ENCODE assay signal across 8 cellular contexts in the genomic region with DNA sequence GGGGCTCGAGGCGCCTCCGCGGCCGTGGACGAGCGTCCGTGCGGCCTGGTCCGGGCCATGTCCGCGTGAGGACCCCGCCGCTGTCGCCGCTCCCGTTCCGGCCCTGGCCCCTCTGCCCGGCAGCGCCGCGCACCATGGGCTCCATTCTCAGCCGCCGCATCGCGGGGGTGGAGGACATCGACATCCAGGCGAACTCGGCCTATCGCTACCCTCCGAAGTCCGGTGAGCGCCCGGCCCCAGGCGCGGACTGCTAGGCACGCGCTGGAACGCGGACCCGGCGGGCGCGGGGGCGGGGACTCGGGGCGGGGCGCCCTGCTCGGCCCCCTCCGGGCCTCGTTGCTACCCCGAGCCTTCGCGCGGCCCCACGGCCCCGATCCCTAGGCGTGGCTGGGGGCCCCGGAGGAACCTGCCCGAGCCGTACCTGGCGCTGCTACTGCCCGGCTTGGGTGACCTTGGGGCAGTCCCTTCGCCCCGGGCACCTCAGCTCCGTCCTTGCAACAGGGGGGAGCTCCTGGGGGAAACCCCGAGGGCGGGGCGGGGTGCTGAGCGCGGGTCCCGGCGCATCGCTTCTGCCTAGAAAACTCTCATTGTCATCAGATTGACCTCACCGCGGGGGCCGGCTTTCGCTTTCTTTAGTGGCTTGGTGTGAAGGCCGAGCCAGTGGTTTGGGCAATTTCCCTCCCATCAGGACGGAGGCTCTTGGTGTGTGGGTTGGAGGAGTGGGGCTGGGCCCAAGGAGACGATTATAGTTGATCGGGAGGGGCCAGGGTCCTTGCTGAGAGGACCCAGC. TPM values are rescaled to one million over a fixed set of nuclear protein-coding genes. Genes with fewer than 3 reads are reported as not detected.
DNase-seq lines count a peak whose midpoint lies in the region; ATAC-seq, FAIRE-seq and TF ChIP-seq lines count a peak whose summit lies in the region.

No MANE protein-coding gene starts in this region.

- TF ChIP-seq CTCF in SU-DHL-6 (IDR thresholded peaks at IDR 0.05; ENCODE audit: insufficient read depth, low read length, poor library complexity, severe bottlenecking): no peak
- peak in 1 of 6 experiments; percentile 3 for TF ChIP-seq CTCF in adrenal gland (IDR thresholded peaks at IDR 0.05)

- no peaks in the 10 kb centered on the region for H3F3A ChIP-seq in SU-DHL-6 (ENCODE audit: insufficient read depth)

- H3K9ac ChIP-seq in SU-DHL-6 (ENCODE audit: low read length): peak overlapping the region; percentile 83

- H3K27me3 ChIP-seq in SU-DHL-6 (ENCODE audit: low read length): no peaks in the 10 kb centered on the region
- H3K27me3 ChIP-seq in adrenal gland: no peaks in the 10 kb centered on the region

- H3K9me3 ChIP-seq in SU-DHL-6 (ENCODE audit: insufficient read depth, low read length) (no peaks in the 10 kb centered on the region), adrenal gland (replicated peaks in 1 of 3) (no peaks in the 10 kb centered on the region)

- no peaks in the 10 kb centered on the region for H4K20me1 ChIP-seq in SU-DHL-6 (ENCODE audit: low read depth, low read length)

- intact Hi-C loops in adrenal gland (cut with DNase I): loop anchor here in 1 of 2 donors (5.0 kb wide), 1 partner anchor 57 kb away; no protein-coding TSS in a partner anchor
- intact Hi-C loops in sciatic nerve (cut with DNase I): no loop called here

- peak; percentile 89 for FAIRE-seq in GM19239 (lab: Jason Lieb, UNC)

- DNase-seq in Ammon's horn (ENCODE audit: low spot score) (peak; percentile 40), GM19239 (ENCODE audit: insufficient read length, low spot score) (peak; percentile 65), adrenal gland (peak; percentile 75 to 93 (median 83)), hepatic stellate cell (ENCODE audit: low spot score) (peak; percentile 71), sciatic nerve (ENCODE audit: low spot score) (peak; percentile 83), inferior parietal cortex (ENCODE audit: extremely low spot score) (no peak)

- H3K4me2 ChIP-seq in SU-DHL-6 (ENCODE audit: low read depth, low read length, poor library complexity, severe bottlenecking): peak overlapping the region; percentile 67

- peak overlapping the region; percentile 56 for H3K27ac ChIP-seq in SU-DHL-6 (ENCODE audit: low read depth, low read length)
- H3K27ac ChIP-seq in adrenal gland: peak overlapping the region; percentile 94 to 100 (median 96)

- H2AFZ ChIP-seq in SU-DHL-6 (ENCODE audit: low read depth, low read length, severe bottlenecking): peak overlapping the region; percentile 69

- H3K4me1 ChIP-seq in adrenal gland (replicated peaks in 1 of 2): peaks cover 8 to 15% of the 10 kb centered on the region in 2 donors

- ATAC-seq in HG03378 (IDR thresholded peaks at IDR 0.05; ENCODE audit: unreplicated experiment) (peak; percentile 47), sciatic nerve (peak; percentile 23)

- peaks cover 37% of the 10 kb centered on the region for H3K79me2 ChIP-seq in SU-DHL-6 (ENCODE audit: insufficient read depth, low read length)

- WGBS in adrenal gland, 4 donors: 0 to 1% (median 1%) methylated on average over 2 to 82 of the region's 82 CpGs

- peak; percentile 92 for TF ChIP-seq POLR2A in adrenal gland (IDR thresholded peaks at IDR 0.05)

- no peaks in the 10 kb centered on the region for H3K36me3 ChIP-seq in SU-DHL-6 (ENCODE audit: low read length)
- H3K36me3 ChIP-seq in adrenal gland (replicated peaks in 1 of 2): no peaks in the 10 kb centered on the region

- H3K4me3 ChIP-seq in SU-DHL-6 (ENCODE audit: insufficient read depth, low read length, poor library complexity, severe bottlenecking) (peak overlapping the region; percentile 74), adrenal gland (peak overlapping the region; percentile 48 to 100 (median 79))

- H3K9me2 ChIP-seq in SU-DHL-6 (replicated peaks; ENCODE audit: insufficient read depth, low read length): no peaks in the 10 kb centered on the region

RNA-seq across cellular contexts. Expression of gene MGRN1, which starts 0.4 kb away (rescaled TPM):
- total RNA-seq in adrenal gland (10 to 100 TPM; 52.7 to 94.1 (median 75.1) TPM), sciatic nerve (75.3 TPM)
- polyA plus RNA-seq in adrenal gland: 10 to 100 TPM; 23.3 to 35.6 (median 27.3) TPM

RNA-seq across cellular contexts. Expression of gene UBALD1, which starts 10.3 kb away (rescaled TPM):
- total RNA-seq in adrenal gland (10 to 100 TPM; 12.0 to 34.3 (median 16.7) TPM), sciatic nerve (30.8 TPM)
- 10 to 100 TPM in 2 of 3 donors, 1 to 10 TPM in 1; 3.7 to 92.7 (median 31.9) TPM for polyA plus RNA-seq in adrenal gland
